9 cellular contexts compared by ENCODE assay signal in genomic region chr5:13250450-13251291, GRCh38.
DNase-seq lines count a peak whose midpoint lies in the region; ATAC-seq and TF ChIP-seq lines count a peak whose summit lies in the region.
"Had no signal": no experiment of that assay in that cellular context is flagged by ENCODE, and none has a peak within 500 bp of the region (broad histone marks: within the 10 kb centered on the region; RNA-seq: fewer than 3 reads in every experiment).

No MANE protein-coding gene starts in this region.

- H3K9me3 ChIP-seq in lower lobe of right lung = no peaks in the 10 kb centered on the region

- H3K36me3 ChIP-seq in lower lobe of right lung = no peaks in the 10 kb centered on the region

- intact Hi-C loops in lower lobe of right lung (cut with DNase I) (no loop called here), cardiac septum (cut with DNase I) (no loop called here), sciatic nerve (cut with DNase I) (no loop called here)

- TF ChIP-seq CTCF in GM12864 (IDR thresholded peaks at IDR 0.05; ENCODE audit: low read depth, low read length, missing control alignments) (peak; percentile 59), lower lobe of right lung (IDR thresholded peaks at IDR 0.05) (peak; percentile 36)

- in situ Hi-C loops in G401 (cut with HindIII; ENCODE audit: low sequenced_read_pairs) = no loop called here

- peak; percentile 76 for ATAC-seq in HG02759 (IDR thresholded peaks at IDR 0.05; ENCODE audit: unreplicated experiment)
- ATAC-seq in lower lobe of right lung = no peak
- no peak for ATAC-seq in sciatic nerve

- H3K4me1 ChIP-seq in lower lobe of right lung = no peaks in the 10 kb centered on the region

- H3K27ac ChIP-seq in lower lobe of right lung = no peak overlapping the region

- no peak overlapping the region for H3K4me3 ChIP-seq in GM12864 (ENCODE audit: low read depth, low read length)
- H3K4me3 ChIP-seq in lower lobe of right lung = no peak overlapping the region

- DNase-seq in GM12864 (ENCODE audit: low read depth) (no peak), SKM-1 (lab: John Stamatoyannopoulos, UW; ENCODE audit: unreplicated experiment) (peak; percentile 24), lower lobe of right lung (no peak), G401 (ENCODE audit: low spot score) (no peak), cardiac septum (ENCODE audit: low spot score) (no peak), sciatic nerve (ENCODE audit: low spot score) (no peak)
- no peak for DNase-seq in stimulated activated CD4-positive, alpha-beta T cell treated with anti-CD3 and anti-CD28 coated beads, Interleukin-1b, Interleukin-23, amount 100 ng/mL, for 48 hours
- DNase-seq: cerebellar nuclear complex had no signal

- no peaks in the 10 kb centered on the region for H3K27me3 ChIP-seq in lower lobe of right lung (ENCODE audit: low read depth)
